19 cellular contexts compared by ENCODE assay signal in genomic region chr3:169455472-169455871, GRCh38.
"Had no signal": no experiment of that assay in that cellular context is flagged by ENCODE, and none has a peak within 500 bp of the region (broad histone marks: within the 10 kb centered on the region; RNA-seq: fewer than 3 reads in every experiment).

No MANE protein-coding gene starts in this region.

- H3K4me3 ChIP-seq: esophagus muscularis mucosa, lower lobe of right lung, stomach, testis, upper lobe of left lung had no signal

- H3K9me3 Mint-ChIP-seq: activated naive CD8-positive, alpha-beta T cell treated with anti-CD3 and anti-CD28 coated beads for 36 hours; dendritic cell treated with granulocyte-macrophage colony-stimulating factor and Interleukin-4, amounts not matched to agents 40 ng/mL and 50 ng/mL, for 4 days; effector memory CD8-positive, alpha-beta T cell; neural crest cell; T-helper 2 cell treated with Interferon-gamma antibody and Interleukin-4, amounts not matched to agents 5 μg/mL and 100 μg/mL, for 36 hours had no signal

- ATAC-seq: effector memory CD8-positive, alpha-beta T cell had no signal

- H3K27me3 ChIP-seq: esophagus muscularis mucosa, stomach, testis, upper lobe of left lung had no signal

- H3K36me3 ChIP-seq: esophagus muscularis mucosa, lower lobe of right lung, stomach, upper lobe of left lung had no signal

- H3K4me1 ChIP-seq: testis had no signal

- H3K4me3 Mint-ChIP-seq: activated naive CD8-positive, alpha-beta T cell treated with anti-CD3 and anti-CD28 coated beads for 36 hours; brain; dendritic cell treated with granulocyte-macrophage colony-stimulating factor and Interleukin-4, amounts not matched to agents 40 ng/mL and 50 ng/mL, for 4 days; effector memory CD8-positive, alpha-beta T cell; neural crest cell; T-helper 2 cell treated with Interferon-gamma antibody and Interleukin-4, amounts not matched to agents 5 μg/mL and 100 μg/mL, for 36 hours had no signal

- DNase-seq: activated CD4-positive, alpha-beta T cell treated with anti-CD3 and anti-CD28 coated beads, Interleukin-2, amount 50 U/mL, for 1 hour; activated CD8-positive, alpha-beta memory T cell treated with anti-CD3 and anti-CD28 coated beads for 24 hours; activated gamma-delta T cell treated with Interleukin-2 at 50 U/mL for 16 hours; activated naive CD8-positive, alpha-beta T cell treated with anti-CD3 and anti-CD28 coated beads for 36 hours; amygdala; cerebellar nuclear complex; effector memory CD8-positive, alpha-beta T cell; lower lobe of right lung; midbrain; stimulated activated CD4-positive, alpha-beta T cell treated with anti-CD3 and anti-CD28 coated beads, Interleukin-12 subunit alpha, Interleukin-12 subunit beta, amount 100 ng/mL, for 4 hours; stimulated activated CD4-positive, alpha-beta T cell treated with anti-CD3 and anti-CD28 coated beads, Interleukin-2, amount 100 ng/mL, for 24 hours; stomach; testis; upper lobe of left lung had no signal

- H3K27me3 Mint-ChIP-seq: activated naive CD8-positive, alpha-beta T cell treated with anti-CD3 and anti-CD28 coated beads for 36 hours; brain; dendritic cell treated with granulocyte-macrophage colony-stimulating factor and Interleukin-4, amounts not matched to agents 40 ng/mL and 50 ng/mL, for 4 days; effector memory CD8-positive, alpha-beta T cell had no signal

- H3K4me1 Mint-ChIP-seq: activated naive CD8-positive, alpha-beta T cell treated with anti-CD3 and anti-CD28 coated beads for 36 hours had no signal

- H3K9me3 ChIP-seq: esophagus muscularis mucosa, lower lobe of right lung, stomach, testis, upper lobe of left lung had no signal

- H3K27ac ChIP-seq: esophagus muscularis mucosa, lower lobe of right lung, stomach, testis, upper lobe of left lung had no signal

- H3K27ac Mint-ChIP-seq: activated naive CD8-positive, alpha-beta T cell treated with anti-CD3 and anti-CD28 coated beads for 36 hours; brain; dendritic cell treated with granulocyte-macrophage colony-stimulating factor and Interleukin-4, amounts not matched to agents 40 ng/mL and 50 ng/mL, for 4 days; effector memory CD8-positive, alpha-beta T cell; T-helper 2 cell treated with Interferon-gamma antibody and Interleukin-4, amounts not matched to agents 5 μg/mL and 100 μg/mL, for 36 hours had no signal

- H3K36me3 Mint-ChIP-seq: activated naive CD8-positive, alpha-beta T cell treated with anti-CD3 and anti-CD28 coated beads for 36 hours; brain had no signal
